8 cellular contexts compared by ENCODE assay signal in genomic region chr1:201506092-201506491, GRCh38. TPM values are rescaled to one million over a fixed set of nuclear protein-coding genes. Genes with fewer than 3 reads are reported as not detected.
DNase-seq lines count a peak whose midpoint lies in the region; ATAC-seq and TF ChIP-seq lines count a peak whose summit lies in the region.

No MANE protein-coding gene starts in this region.

- H3K36me3 ChIP-seq in kidney epithelial cell (ENCODE audit: control insufficient read depth, insufficient read depth, low read length) (no peaks in the 10 kb centered on the region), suprapubic skin (no peaks in the 10 kb centered on the region)

- no peak for TF ChIP-seq POLR2A in suprapubic skin (IDR thresholded peaks at IDR 0.05)

- no peaks in the 10 kb centered on the region for H3K27me3 Mint-ChIP-seq in T-helper 1 cell treated with Interleukin-12 subunit alpha and Interleukin-12 subunit beta and Interleukin-4 antibody, amounts not matched to agents 30 μg/mL and 1 μg/mL, for 36 hours (ENCODE audit: low read depth)
- H3K27me3 Mint-ChIP-seq in activated T-helper 2 cell treated with anti-CD3 and anti-CD28 coated beads, Interferon-gamma antibody, Interleukin-2, Interleukin-4, amounts not matched to agents 10 μg/mL and 5 μg/mL and 100 μg/mL, durations not matched to agents 14 hours and 24 hours and 36 hours (ENCODE audit: low read depth) = no peaks in the 10 kb centered on the region

- WGBS in suprapubic skin = 36% methylated on average over 3 of the region's 3 CpGs

- no peak for TF ChIP-seq EP300 in suprapubic skin (IDR thresholded peaks at IDR 0.05)

- no peaks in the 10 kb centered on the region for H3K27me3 ChIP-seq in kidney epithelial cell (ENCODE audit: control insufficient read depth, insufficient read depth, low read length)
- no peaks in the 10 kb centered on the region for H3K27me3 ChIP-seq in suprapubic skin

- intact Hi-C loops in activated T-helper 2 cell treated with anti-CD3 and anti-CD28 coated beads, Interferon-gamma antibody, Interleukin-2, Interleukin-4, amounts not matched to agents 10 μg/mL and 5 μg/mL and 100 μg/mL, durations not matched to agents 14 hours and 24 hours and 36 hours (cut with micrococcal nuclease) = loop anchor here (1.0 kb wide), 1 partner anchor 24 kb away; no protein-coding TSS in a partner anchor
- intact Hi-C loops in posterior vena cava (cut with DNase I) = no loop called here

- H3K4me3 ChIP-seq in kidney epithelial cell (ENCODE audit: low read depth, low read length) (peak overlapping the region; percentile 66), suprapubic skin (peak overlapping the region; percentile 79)

- peak overlapping the region; percentile 90 for H3K4me3 Mint-ChIP-seq in T-helper 1 cell treated with Interleukin-12 subunit alpha and Interleukin-12 subunit beta and Interleukin-4 antibody, amounts not matched to agents 30 μg/mL and 1 μg/mL, for 36 hours
- peak overlapping the region; percentile 88 for H3K4me3 Mint-ChIP-seq in activated T-helper 2 cell treated with anti-CD3 and anti-CD28 coated beads, Interferon-gamma antibody, Interleukin-2, Interleukin-4, amounts not matched to agents 10 μg/mL and 5 μg/mL and 100 μg/mL, durations not matched to agents 14 hours and 24 hours and 36 hours (ENCODE audit: low read depth)

- H3K27ac ChIP-seq in suprapubic skin = peak overlapping the region; percentile 91

- H3K4me1 ChIP-seq in suprapubic skin = peaks cover 64% of the 10 kb centered on the region

- H3K9me3 Mint-ChIP-seq in T-helper 1 cell treated with Interleukin-12 subunit alpha and Interleukin-12 subunit beta and Interleukin-4 antibody, amounts not matched to agents 30 μg/mL and 1 μg/mL, for 36 hours = no peaks in the 10 kb centered on the region
- no peaks in the 10 kb centered on the region for H3K9me3 Mint-ChIP-seq in activated T-helper 2 cell treated with anti-CD3 and anti-CD28 coated beads, Interferon-gamma antibody, Interleukin-2, Interleukin-4, amounts not matched to agents 10 μg/mL and 5 μg/mL and 100 μg/mL, durations not matched to agents 14 hours and 24 hours and 36 hours

- H3K9me3 ChIP-seq in suprapubic skin = no peaks in the 10 kb centered on the region

- H3K36me3 Mint-ChIP-seq in T-helper 1 cell treated with Interleukin-12 subunit alpha and Interleukin-12 subunit beta and Interleukin-4 antibody, amounts not matched to agents 30 μg/mL and 1 μg/mL, for 36 hours (ENCODE audit: low read depth) = no peaks in the 10 kb centered on the region
- no peaks in the 10 kb centered on the region for H3K36me3 Mint-ChIP-seq in activated T-helper 2 cell treated with anti-CD3 and anti-CD28 coated beads, Interferon-gamma antibody, Interleukin-2, Interleukin-4, amounts not matched to agents 10 μg/mL and 5 μg/mL and 100 μg/mL, durations not matched to agents 14 hours and 24 hours and 36 hours (ENCODE audit: low read depth)

- DNase-seq in T-helper 1 cell (no peak), kidney epithelial cell (ENCODE audit: low read depth) (no peak), suprapubic skin (ENCODE audit: low spot score in 2 of 2) (no peak), AG20443 (ENCODE audit: low spot score) (no peak), posterior vena cava (ENCODE audit: low spot score) (no peak)
- no peak for DNase-seq in activated T-helper 2 cell treated with anti-CD3 and anti-CD28 coated beads, Interferon-gamma antibody, Interleukin-2, Interleukin-4, amounts not matched to agents 10 μg/mL and 5 μg/mL and 100 μg/mL, durations not matched to agents 14 hours and 24 hours and 36 hours (ENCODE audit: low spot score)

- H3K27ac Mint-ChIP-seq in T-helper 1 cell treated with Interleukin-12 subunit alpha and Interleukin-12 subunit beta and Interleukin-4 antibody, amounts not matched to agents 30 μg/mL and 1 μg/mL, for 36 hours = peak overlapping the region; percentile 91
- peak overlapping the region; percentile 86 for H3K27ac Mint-ChIP-seq in activated T-helper 2 cell treated with anti-CD3 and anti-CD28 coated beads, Interferon-gamma antibody, Interleukin-2, Interleukin-4, amounts not matched to agents 10 μg/mL and 5 μg/mL and 100 μg/mL, durations not matched to agents 14 hours and 24 hours and 36 hours

- TF ChIP-seq CTCF in kidney epithelial cell (IDR thresholded peaks at IDR 0.05; ENCODE audit: insufficient read depth, low read length, poor library complexity, severe bottlenecking) = no peak
- TF ChIP-seq CTCF in suprapubic skin (IDR thresholded peaks at IDR 0.05) = no peak

- H3K4me1 Mint-ChIP-seq in T-helper 1 cell treated with Interleukin-12 subunit alpha and Interleukin-12 subunit beta and Interleukin-4 antibody, amounts not matched to agents 30 μg/mL and 1 μg/mL, for 36 hours (ENCODE audit: low read depth) = peaks cover 46% of the 10 kb centered on the region
- H3K4me1 Mint-ChIP-seq in activated T-helper 2 cell treated with anti-CD3 and anti-CD28 coated beads, Interferon-gamma antibody, Interleukin-2, Interleukin-4, amounts not matched to agents 10 μg/mL and 5 μg/mL and 100 μg/mL, durations not matched to agents 14 hours and 24 hours and 36 hours (ENCODE audit: low read depth) = peaks cover 29% of the 10 kb centered on the region

- ATAC-seq in HG02678 (IDR thresholded peaks at IDR 0.05; ENCODE audit: unreplicated experiment) = no peak

RNA-seq across cellular contexts. Expression of gene CSRP1, which starts 0.8 kb away (rescaled TPM):
- 61.4 and 62.9 TPM in 2 replicates for total RNA-seq in activated T-helper 2 cell treated with anti-CD3 and anti-CD28 coated beads, Interferon-gamma antibody, Interleukin-2, Interleukin-4, amounts not matched to agents 10 μg/mL and 5 μg/mL and 100 μg/mL, durations not matched to agents 14 hours and 24 hours and 36 hours
- 784 and 823 TPM in 2 replicates for total RNA-seq in kidney epithelial cell
- 100 to 1,000 TPM; 379 to 436 (median 414) TPM for total RNA-seq in suprapubic skin
- total RNA-seq in posterior vena cava = 1,000 to 10,000 TPM; 1,426 to 2,194 TPM

RNA-seq across cellular contexts. Expression of gene NAV1, which starts 32.8 kb away (rescaled TPM):
- 1.3 and 1.6 TPM in 2 replicates for total RNA-seq in activated T-helper 2 cell treated with anti-CD3 and anti-CD28 coated beads, Interferon-gamma antibody, Interleukin-2, Interleukin-4, amounts not matched to agents 10 μg/mL and 5 μg/mL and 100 μg/mL, durations not matched to agents 14 hours and 24 hours and 36 hours
- 37.1 and 43.0 TPM in 2 replicates for total RNA-seq in kidney epithelial cell
- total RNA-seq in suprapubic skin = 10 to 100 TPM; 17.4 to 36.9 (median 25.5) TPM
- 10 to 100 TPM; 85.0 to 96.0 TPM for total RNA-seq in posterior vena cava

RNA-seq across cellular contexts. Expression of gene PHLDA3, which starts 37.1 kb away (rescaled TPM):
- total RNA-seq in activated T-helper 2 cell treated with anti-CD3 and anti-CD28 coated beads, Interferon-gamma antibody, Interleukin-2, Interleukin-4, amounts not matched to agents 10 μg/mL and 5 μg/mL and 100 μg/mL, durations not matched to agents 14 hours and 24 hours and 36 hours = 8.8 and 9.2 TPM in 2 replicates
- 130 and 132 TPM in 2 replicates for total RNA-seq in kidney epithelial cell
- total RNA-seq in suprapubic skin = 10 to 100 TPM; 31.5 to 61.1 (median 44.5) TPM
- total RNA-seq in posterior vena cava = 10 to 100 TPM; 55.0 to 57.4 TPM
